In the genomic region with DNA sequence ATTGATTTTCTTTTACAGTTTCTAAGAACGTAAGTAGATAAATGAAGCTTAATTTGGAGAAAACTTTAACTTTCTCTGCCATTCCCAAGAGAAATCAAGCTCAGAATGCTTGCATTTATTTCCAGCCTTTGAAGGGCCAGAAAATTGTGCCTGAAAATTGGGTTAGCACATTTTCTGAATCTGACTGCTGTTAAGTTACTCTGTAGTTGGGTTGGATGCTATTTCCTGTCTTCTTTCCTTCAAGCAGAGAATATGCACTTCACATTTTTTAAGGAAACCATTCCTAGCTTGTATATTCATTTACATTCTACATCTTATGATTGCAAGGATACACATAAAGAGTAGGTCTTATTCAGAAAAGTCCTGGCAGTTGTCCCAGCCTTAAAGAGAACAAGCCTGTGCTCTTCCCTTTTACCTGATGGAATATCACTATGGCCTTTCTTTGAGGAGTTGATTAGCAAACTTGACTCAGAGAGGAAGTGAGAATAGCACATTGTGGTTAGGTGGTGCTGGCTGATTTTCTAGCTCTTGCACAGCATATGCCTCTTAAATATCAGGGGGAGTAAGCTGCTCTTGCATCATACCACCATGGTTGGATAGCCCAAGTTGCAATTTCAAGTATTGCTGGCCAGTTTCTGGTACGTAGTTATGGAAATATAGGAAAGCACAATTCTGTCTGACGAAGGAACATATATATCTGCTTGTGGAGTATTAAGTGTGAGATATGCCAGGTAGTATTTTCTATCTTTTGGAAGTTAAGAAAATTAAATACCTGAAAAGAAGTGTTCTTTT, we compare ENCODE assay signal across 10 cellular contexts.
DNase-seq lines count a peak whose midpoint lies in the region; ATAC-seq and TF ChIP-seq lines count a peak whose summit lies in the region.
"Had no signal": no experiment of that assay in that cellular context is flagged by ENCODE, and none has a peak within 500 bp of the region (broad histone marks: within the 10 kb centered on the region; RNA-seq: fewer than 3 reads in every experiment).

No MANE protein-coding gene starts in this region.

- H3K18ac ChIP-seq in IMR-90 (ENCODE audit: low read depth, low read length), result no peak overlapping the region

- H3K4me2 ChIP-seq in IMR-90 (ENCODE audit: low read depth, low read length), result no peak overlapping the region
- H3K4me2 ChIP-seq in osteoblast (ENCODE audit: insufficient read depth, low read length), result no peak overlapping the region

- H3K4me1 Mint-ChIP-seq in activated naive CD8-positive, alpha-beta T cell (ENCODE audit: low read depth), result peaks cover 33% of the 10 kb centered on the region

- H2AFZ ChIP-seq in IMR-90 (replicated peaks; ENCODE audit: low read length, poor library complexity) (no peak overlapping the region), osteoblast (ENCODE audit: low read length) (no peak overlapping the region)
- H2AFZ ChIP-seq: parathyroid adenoma had no signal

- H2BK15ac ChIP-seq in IMR-90 (ENCODE audit: low read depth, low read length), result no peak overlapping the region

- no peak overlapping the region for H2AK9ac ChIP-seq in IMR-90 (replicated peaks; ENCODE audit: low read depth, low read length, poor library complexity)

- in situ Hi-C loops in IMR-90 (cut with MboI; ENCODE audit: low sequenced_read_pairs), result no loop called here

- no peaks in the 10 kb centered on the region for H3K9me1 ChIP-seq in IMR-90 (ENCODE audit: insufficient read depth, low read length)

- ATAC-seq in GM21717 (IDR thresholded peaks at IDR 0.05; ENCODE audit: unreplicated experiment) (peak; percentile 99), IMR-90 (ENCODE audit: low read depth) (no peak)

- H2BK120ac ChIP-seq in IMR-90 (ENCODE audit: low read depth, low read length), result no peak overlapping the region

- no peak overlapping the region for H3K4ac ChIP-seq in IMR-90 (ENCODE audit: low read depth, low read length)

- no peak overlapping the region for H2BK20ac ChIP-seq in IMR-90 (ENCODE audit: low read depth, low read length)

- CTCF ChIA-PET in IMR-90 (lab: Yijun Ruan, JAX), result interaction anchor here (0.5 kb wide), 1 partner anchor 644 kb away, joined by 5 read pairs; no protein-coding TSS in a partner anchor

- no peak overlapping the region for H3K9ac ChIP-seq in IMR-90 (ENCODE audit: low read depth, low read length)
- H3K9ac ChIP-seq: parathyroid adenoma had no signal

- no peak overlapping the region for H3K23ac ChIP-seq in IMR-90 (ENCODE audit: low read depth, low read length)

- H3K9me3 Mint-ChIP-seq in activated naive CD8-positive, alpha-beta T cell (ENCODE audit: low read depth), result peaks cover 3% of the 10 kb centered on the region

- no peaks in the 10 kb centered on the region for H3K27me3 Mint-ChIP-seq in activated naive CD8-positive, alpha-beta T cell

- H3K79me2 ChIP-seq in osteoblast (ENCODE audit: insufficient read depth, low read length), result no peaks in the 10 kb centered on the region

- H3K4me1 ChIP-seq in IMR-90 (ENCODE audit: control insufficient read depth, insufficient read depth, low read length), result no peaks in the 10 kb centered on the region
- no peaks in the 10 kb centered on the region for H3K4me1 ChIP-seq in osteoblast (ENCODE audit: insufficient read depth, low read length)
- peaks cover 11 to 29% (median 16%) of the 10 kb centered on the region in 6 donors for H3K4me1 ChIP-seq in spleen

- intact Hi-C loops in IMR-90 (cut with micrococcal nuclease), result no loop called here
- intact Hi-C loops in spleen (cut with DNase I; ENCODE audit: low total_unique reads), result no loop called here

- H4K8ac ChIP-seq in IMR-90 (ENCODE audit: low read depth in 2 of 2, low read length in 2 of 2), result no peak overlapping the region

- no peaks in the 10 kb centered on the region for H3K27me3 ChIP-seq in IMR-90 (ENCODE audit: control insufficient read depth, insufficient read depth, low read length)
- no peaks in the 10 kb centered on the region for H3K27me3 ChIP-seq in osteoblast (ENCODE audit: insufficient read depth, low read length)
- H3K27me3 ChIP-seq in spleen (replicated peaks in 1 of 7), result no peaks in the 10 kb centered on the region

- DNase-seq in NCI-H1694 treated with DMSO at 0.1 percent for 48 hours (lab: John Stamatoyannopoulos, UW) (peak; percentile 10), NCI-H1694 (lab: John Stamatoyannopoulos, UW) (no peak), IMR-90 (peak; percentile 55), osteoblast (ENCODE audit: insufficient read length, low spot score, missing footprints) (peak; percentile 85), spleen (no peak), NCI-H345 treated with DMSO at 0.1 percent for 48 hours (lab: John Stamatoyannopoulos, UW; ENCODE audit: unreplicated experiment) (no peak)

- H3K9me3 ChIP-seq in IMR-90 (ENCODE audit: control insufficient read depth, insufficient read depth, low read length), result no peaks in the 10 kb centered on the region; the same call in 1 of the 2 replicates
- H3K9me3 ChIP-seq in osteoblast (ENCODE audit: low read depth, low read length), result no peaks in the 10 kb centered on the region
- peaks cover 0 to 10% (median under 1%) of the 10 kb centered on the region in 8 donors for H3K9me3 ChIP-seq in spleen

- no peaks in the 10 kb centered on the region for H3K36me3 ChIP-seq in IMR-90 (ENCODE audit: control insufficient read depth, insufficient read depth, low read length)
- H3K36me3 ChIP-seq in osteoblast (ENCODE audit: insufficient read depth, low read length), result no peaks in the 10 kb centered on the region
- peaks cover 0 to 6% (median 0%) of the 10 kb centered on the region in 6 donors for H3K36me3 ChIP-seq in spleen

- H4K5ac ChIP-seq in IMR-90 (ENCODE audit: low read depth, low read length), result no peak overlapping the region

- no peak overlapping the region for H2AK5ac ChIP-seq in IMR-90 (ENCODE audit: low read depth, low read length)

- H3K36me3 Mint-ChIP-seq in activated naive CD8-positive, alpha-beta T cell, result peaks cover 3% of the 10 kb centered on the region

- BruUV-seq in IMR-90 (replicated peaks; lab: Mats Ljungman, UMichigan), result no TSS peak

- TF ChIP-seq RAD21 in IMR-90 (IDR thresholded peaks at IDR 0.05; ENCODE audit: low read length), result no peak

- no peak overlapping the region for H3K56ac ChIP-seq in IMR-90 (ENCODE audit: extremely low read depth, insufficient read depth, low read length)

- no peak for TF ChIP-seq POLR2A in IMR-90 (IDR thresholded peaks at IDR 0.05; ENCODE audit: low read depth, low read length)
- TF ChIP-seq POLR2A in spleen (IDR thresholded peaks at IDR 0.05), result no peak

- peak overlapping the region; percentile 24 for H3K4me3 Mint-ChIP-seq in activated naive CD8-positive, alpha-beta T cell

- POLR2A ChIA-PET in IMR-90 (lab: Charles Lee; ENCODE audit: unreplicated experiment), result no interaction called here

- H4K91ac ChIP-seq in IMR-90 (ENCODE audit: insufficient read depth, low read depth, low read length), result no peak overlapping the region

- H3K27ac Mint-ChIP-seq in activated naive CD8-positive, alpha-beta T cell, result peak overlapping the region; percentile 83

- WGBS in IMR-90 (ENCODE audit: extremely low coverage in 2 of 2, insufficient read length in 1 of 2), 2 experiments, result no CpG with 5 or more reads among the region's 3 CpGs
- WGBS in spleen, 5 donors, result 46 to 54% (median 49%) methylated on average over 3 of the region's 3 CpGs

- H3K4me3 ChIP-seq in IMR-90 (ENCODE audit: insufficient read depth, low read depth, low read length), result no peak overlapping the region
- H3K4me3 ChIP-seq in osteoblast (ENCODE audit: insufficient read depth, low read length), result no peak overlapping the region
- H3K4me3 ChIP-seq in spleen, result no peak overlapping the region

- dilution Hi-C loops in IMR-90 (cut with HindIII; ENCODE audit: low sequenced_read_pairs, unreplicated experiment), result no loop called here

- TF ChIP-seq CTCF in IMR-90 (conservative IDR thresholded peaks at IDR 0.05; ENCODE audit: low read depth, low read length) (no peak), osteoblast (IDR thresholded peaks at IDR 0.05; ENCODE audit: extremely low read depth, low read depth, low read length) (no peak), spleen (IDR thresholded peaks at IDR 0.05 in 8 of 11, conservative IDR thresholded peaks at IDR 0.05 in 3 of 11) (no peak)

- no peak overlapping the region for H2BK5ac ChIP-seq in IMR-90 (ENCODE audit: low read depth, low read length, poor library complexity, severe bottlenecking)

- no peak overlapping the region for H3K14ac ChIP-seq in IMR-90 (replicated peaks; ENCODE audit: low read depth, low read length)

- H4K20me1 ChIP-seq in IMR-90 (ENCODE audit: insufficient read depth, low read length), result no peaks in the 10 kb centered on the region
- H4K20me1 ChIP-seq in osteoblast (ENCODE audit: insufficient read depth, low read length), result no peaks in the 10 kb centered on the region

- no peaks in the 10 kb centered on the region for H3K79me1 ChIP-seq in IMR-90 (ENCODE audit: low read depth in 1 of 2, low read length in 2 of 2)

- H3K27ac ChIP-seq in IMR-90 (ENCODE audit: insufficient read depth, low read length), result no peak overlapping the region
- H3K27ac ChIP-seq in osteoblast (ENCODE audit: low read depth, low read length), result no peak overlapping the region
- peak overlapping the region in 3 of 8 donors; percentile 22 to 42 (median 37) for H3K27ac ChIP-seq in spleen
- H3K27ac ChIP-seq: 22Rv1, parathyroid adenoma had no signal

TF ChIP-seq in IMR-90, 13 proteins besides CTCF, POLR2A, EP300 and RAD21:
- peak; percentile 82 for TF ChIP-seq CEBPB (IDR thresholded peaks at IDR 0.05; ENCODE audit: low read depth, low read length)
- no peak for TF ChIP-seq NFE2L2 (IDR thresholded peaks at IDR 0.05; ENCODE audit: low read depth, low read length)

Comparison
In these comparisons a context has a peak if more than half of its experiments do, and no peak if none do; other contexts are left out.
1. DNase-seq: peak in NCI-H1694 treated with DMSO at 0.1 percent for 48 hours (single experiment), IMR-90 (single experiment) and osteoblast (single experiment); none in NCI-H1694 (single experiment), spleen (single experiment) and NCI-H345 treated with DMSO at 0.1 percent for 48 hours (single experiment).